ENCODE assay signal across 14 cellular contexts in the genomic region with DNA sequence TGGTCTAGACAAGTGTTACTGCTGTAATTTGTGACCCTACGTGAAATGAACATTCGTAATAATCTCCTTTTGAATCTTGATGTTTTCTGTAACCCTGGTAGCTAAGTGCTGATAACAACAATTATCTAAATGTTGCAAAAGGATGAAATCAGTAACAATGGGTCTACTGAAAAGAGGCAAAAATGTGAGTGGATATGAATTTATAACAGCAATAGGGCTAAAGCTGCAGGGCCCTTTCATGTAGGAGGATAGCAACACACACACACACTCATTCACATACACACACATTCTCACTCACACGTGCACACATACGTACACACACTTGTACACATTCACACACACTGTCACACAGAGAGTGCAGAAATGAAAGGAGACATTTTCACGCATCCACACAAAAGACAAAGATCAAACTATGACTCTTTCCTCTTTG.
"Had no signal": no experiment of that assay in that cellular context is flagged by ENCODE, and none has a peak within 500 bp of the region (broad histone marks: within the 10 kb centered on the region; RNA-seq: fewer than 3 reads in every experiment).

No MANE protein-coding gene starts in this region.

- H3K27me3 ChIP-seq: ascending aorta, gastrocnemius medialis, heart right ventricle had no signal

- H3K9me3 ChIP-seq: ascending aorta, gastrocnemius medialis, heart right ventricle had no signal

- ATAC-seq: activated CD8-positive, alpha-beta T cell treated with anti-CD3 and anti-CD28 coated beads, Interleukin-2, amount 10 ng/mL, durations not matched to agents 7 days and 5 days; gastrocnemius medialis; heart right ventricle; left ventricle myocardium superior had no signal

- H3K4me3 ChIP-seq: ascending aorta, coronary artery, gastrocnemius medialis, heart right ventricle had no signal

- H3K9me3 Mint-ChIP-seq: mesothelial cell of epicardium had no signal

- H3K36me3 ChIP-seq: ascending aorta, gastrocnemius medialis, heart right ventricle, WERI-Rb-1 had no signal

- H3K4me3 Mint-ChIP-seq: activated CD8-positive, alpha-beta T cell treated with anti-CD3 and anti-CD28 coated beads, Interleukin-2, amount 10 ng/mL, durations not matched to agents 7 days and 5 days; mesothelial cell of epicardium had no signal

- DNase-seq: activated CD4-positive, alpha-beta T cell treated with anti-CD3 and anti-CD28 coated beads for 48 hours; activated CD8-positive, alpha-beta memory T cell treated with anti-CD3 and anti-CD28 coated beads, Interleukin-2, amount 50 U/mL, for 48 hours; activated CD8-positive, alpha-beta T cell treated with anti-CD3 and anti-CD28 coated beads, Interleukin-2, amount 10 ng/mL, durations not matched to agents 7 days and 5 days; caudate nucleus; effector CD4-positive, alpha-beta T cell; gastrocnemius medialis; heart right ventricle; left ventricle myocardium superior; WERI-Rb-1 had no signal

- H3K36me3 Mint-ChIP-seq: mesothelial cell of epicardium had no signal

- H3K27ac ChIP-seq: ascending aorta, coronary artery, gastrocnemius medialis, heart right ventricle, WERI-Rb-1 had no signal

- H3K4me1 ChIP-seq: ascending aorta, gastrocnemius medialis had no signal

- FAIRE-seq: keratinocyte, urothelium cell line had no signal

- H3K27ac Mint-ChIP-seq: activated CD8-positive, alpha-beta T cell treated with anti-CD3 and anti-CD28 coated beads, Interleukin-2, amount 10 ng/mL, durations not matched to agents 7 days and 5 days; mesothelial cell of epicardium had no signal
